7 cellular contexts compared by ENCODE assay signal in the genomic region with DNA sequence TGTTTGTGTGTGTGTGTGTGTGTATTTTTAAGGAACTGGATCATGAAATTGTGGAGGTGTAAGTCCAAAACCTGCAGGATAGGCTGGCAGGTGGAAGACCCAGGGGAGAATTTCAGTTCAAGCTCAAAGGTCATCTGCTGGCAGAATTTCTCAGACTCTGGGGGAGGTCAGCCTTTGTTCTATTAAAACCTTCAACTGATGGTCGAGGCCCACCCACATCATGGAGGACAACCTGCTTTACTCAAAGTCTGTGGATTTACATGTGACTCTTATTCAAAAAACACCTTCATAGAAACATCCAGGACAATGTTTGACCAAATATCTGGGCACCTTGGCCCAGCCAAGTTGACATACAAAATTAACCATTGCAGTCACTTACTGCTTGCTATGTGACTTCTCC.
"Had no signal": no experiment of that assay in that cellular context is flagged by ENCODE, and none has a peak within 500 bp of the region (broad histone marks: within the 10 kb centered on the region; RNA-seq: fewer than 3 reads in every experiment).

No MANE protein-coding gene starts in this region.

- DNase-seq: H9, HCEC 1CT, HFFc6, KBM-7 had no signal

- H3K4me3 Mint-ChIP-seq: GM23338, H9, HFFc6 had no signal

- H3K27ac ChIP-seq: HL-60, KMS-11 had no signal

- H3K4me1 Mint-ChIP-seq: GM23338 had no signal

- H3K27ac Mint-ChIP-seq: GM23338, H9, HFFc6 had no signal
